ENCODE assay signal across 18 cellular contexts in genomic region chr1:63663301-63663700, GRCh38.
DNase-seq lines count a peak whose midpoint lies in the region; ATAC-seq, FAIRE-seq and TF ChIP-seq lines count a peak whose summit lies in the region.
"Had no signal": no experiment of that assay in that cellular context is flagged by ENCODE, and none has a peak within 500 bp of the region (broad histone marks: within the 10 kb centered on the region; RNA-seq: fewer than 3 reads in every experiment).

No MANE protein-coding gene starts in this region.

- no peaks in the 10 kb centered on the region for H4K20me1 ChIP-seq in SK-N-SH (ENCODE audit: insufficient read depth)

- no peaks in the 10 kb centered on the region for H3F3A ChIP-seq in SK-N-SH (replicated peaks; ENCODE audit: insufficient read depth)

- H3K4me3 ChIP-seq in SK-N-SH (ENCODE audit: low read depth in 2 of 2, low read length in 1 of 2) (no peak overlapping the region), RWPE2 (ENCODE audit: severe bottlenecking) (no peak overlapping the region), fibroblast of the aortic adventitia (ENCODE audit: low read depth, low read length) (no peak overlapping the region)
- H3K4me3 ChIP-seq: left ventricle myocardium inferior, right lobe of liver, stomach had no signal

- no peak for TF ChIP-seq RAD21 in SK-N-SH (IDR thresholded peaks at IDR 0.05; ENCODE audit: low read length)

- no peaks in the 10 kb centered on the region for H3K9me2 ChIP-seq in SK-N-SH

- H3K27me3 ChIP-seq in SK-N-SH (ENCODE audit: insufficient read depth) = no peaks in the 10 kb centered on the region
- no peaks in the 10 kb centered on the region for H3K27me3 ChIP-seq in RWPE2 (ENCODE audit: insufficient read depth, poor library complexity, severe bottlenecking)
- H3K27me3 ChIP-seq: right lobe of liver, stomach had no signal

- CTCF ChIA-PET in SK-N-SH (lab: Yijun Ruan, JAX) = interaction anchor here (1.0 to 1.5 kb wide), 2 partner anchors 12 to 583 kb away, joined by 3 to 4 read pairs; no protein-coding TSS in a partner anchor

- POLR2A ChIA-PET in SK-N-SH (lab: Yijun Ruan, JAX) = no interaction called here

- 70% methylated on average over 3 of the region's 3 CpGs for WGBS in SK-N-SH (ENCODE audit: low lambda C conversion rate)

- no peak for TF ChIP-seq POLR2A in GM12891 (IDR thresholded peaks at IDR 0.05; ENCODE audit: low read depth, low read length)

- H3K79me2 ChIP-seq in SK-N-SH (ENCODE audit: insufficient read depth) = no peaks in the 10 kb centered on the region

- H3K4me2 ChIP-seq in SK-N-SH = peak overlapping the region; percentile 42; the same call in 1 of the 2 replicates

- no peak overlapping the region for H3K9ac ChIP-seq in SK-N-SH

- H3K4me1 ChIP-seq in SK-N-SH (ENCODE audit: control insufficient read depth in 1 of 2, insufficient read depth in 2 of 2, low read depth in 1 of 2, low read length in 1 of 2) (peaks cover 0 to 19% of the 10 kb centered on the region in 2 experiments; a peak in 2 of 4 replicates), RWPE2 (ENCODE audit: insufficient read depth, poor library complexity, severe bottlenecking) (peaks cover 35% of the 10 kb centered on the region)
- H3K4me1 ChIP-seq: right lobe of liver had no signal

- H3K36me3 ChIP-seq in SK-N-SH (replicated peaks in 1 of 2; ENCODE audit: control insufficient read depth in 1 of 2, insufficient read depth in 2 of 2, low read length in 1 of 2) = peaks cover 0 to 3% of the 10 kb centered on the region in 2 experiments
- H3K36me3 ChIP-seq in RWPE2 (ENCODE audit: low read depth) = no peaks in the 10 kb centered on the region

- no peak overlapping the region for H2AFZ ChIP-seq in SK-N-SH (ENCODE audit: low read depth)

- no peak for TF ChIP-seq EP300 in SK-N-SH (IDR thresholded peaks at IDR 0.05; ENCODE audit: borderline replicate concordance in 1 of 2, low read depth in 1 of 2, low read length in 1 of 2)

- no peak for FAIRE-seq in urothelium cell line (lab: Jason Lieb, UNC)
- FAIRE-seq in GM12891 (lab: Jason Lieb, UNC) = no peak

- ATAC-seq in SK-N-SH treated with all-trans-retinoic acid at 6 μM for 48 hours (no peak; the same call in 2 of the 3 replicates), RWPE2 (ENCODE audit: low read depth) (peak; percentile 33)
- ATAC-seq: naive thymus-derived CD8-positive, alpha-beta T cell had no signal

- H3K27ac ChIP-seq in SK-N-SH (ENCODE audit: low read depth in 2 of 2, low read length in 1 of 2) (no peak overlapping the region; a peak in 1 of 4 replicates), RWPE2 (ENCODE audit: poor library complexity, severe bottlenecking) (peak overlapping the region; percentile 99)
- H3K27ac ChIP-seq: 22Rv1, right lobe of liver had no signal

- TF ChIP-seq CTCF in SK-N-SH (IDR thresholded peaks at IDR 0.05) (no peak), RWPE2 (IDR thresholded peaks at IDR 0.05; ENCODE audit: poor library complexity, severe bottlenecking) (no peak), fibroblast of the aortic adventitia (IDR thresholded peaks at IDR 0.05; ENCODE audit: insufficient read depth, low read length) (no peak)

- H3K9me3 ChIP-seq in SK-N-SH (no peaks in the 10 kb centered on the region), RWPE2 (ENCODE audit: severe bottlenecking) (no peaks in the 10 kb centered on the region)
- H3K9me3 ChIP-seq: right lobe of liver had no signal

- DNase-seq in SK-N-SH (no peak), RWPE2 (ENCODE audit: low spot score) (no peak), fibroblast of the aortic adventitia (ENCODE audit: low read depth) (peak; percentile 53), urothelium cell line (ENCODE audit: low spot score) (peak; percentile 29), NOMO-1 treated with DMSO at 0.1 percent for 48 hours (lab: John Stamatoyannopoulos, UW; ENCODE audit: unreplicated experiment) (no peak), GM12891 (ENCODE audit: insufficient read length, low spot score) (no peak)
- no peak for DNase-seq in stimulated activated CD8-positive, alpha-beta memory T cell treated with anti-CD3 and anti-CD28 coated beads, Interleukin-4, amount 100 ng/mL, for 48 hours
- DNase-seq: activated CD4-positive, alpha-beta T cell treated with anti-CD3 and anti-CD28 coated beads, Interleukin-2, amount 50 U/mL, for 48 hours; activated effector memory CD4-positive, alpha-beta T cell treated with Interleukin-2 at 50 U/mL for 16 hours; caudate nucleus; left ventricle myocardium inferior; naive thymus-derived CD8-positive, alpha-beta T cell; NCI-H1436; NCI-H524; right lobe of liver; stomach had no signal

TF ChIP-seq in SK-N-SH, 30 proteins besides CTCF, POLR2A, EP300 and RAD21:
- TF ChIP-seq CHD2 (IDR thresholded peaks at IDR 0.05; ENCODE audit: low read length, partially characterized antibody) = no peak
- no peak for TF ChIP-seq EZH2phosphoT487 (IDR thresholded peaks at IDR 0.05; ENCODE audit: borderline replicate concordance, low read depth)
- TF ChIP-seq NRF1 (IDR thresholded peaks at IDR 0.05; ENCODE audit: low read depth, low read length) = no peak
- TF ChIP-seq, protein P1, sequence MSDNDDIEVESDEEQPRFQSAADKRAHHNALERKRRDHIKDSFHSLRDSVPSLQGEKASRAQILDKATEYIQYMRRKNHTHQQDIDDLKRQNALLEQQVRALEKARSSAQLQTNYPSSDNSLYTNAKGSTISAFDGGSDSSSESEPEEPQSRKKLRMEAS (IDR thresholded peaks at IDR 0.05; ENCODE audit: low read depth) = no peak
- TF ChIP-seq GABPA (IDR thresholded peaks at IDR 0.05; ENCODE audit: low read depth) = no peak
- no peak for TF ChIP-seq POLR2AphosphoS5 (IDR thresholded peaks at IDR 0.05; ENCODE audit: low read depth, low read length)
- no peak for TF ChIP-seq FOXJ3 (CRISPR knock-in tag; IDR thresholded peaks at IDR 0.05)
- no peak for TF ChIP-seq SIN3A (IDR thresholded peaks at IDR 0.05; ENCODE audit: borderline replicate concordance, low read depth, low read length)
- TF ChIP-seq, protein P2, sequence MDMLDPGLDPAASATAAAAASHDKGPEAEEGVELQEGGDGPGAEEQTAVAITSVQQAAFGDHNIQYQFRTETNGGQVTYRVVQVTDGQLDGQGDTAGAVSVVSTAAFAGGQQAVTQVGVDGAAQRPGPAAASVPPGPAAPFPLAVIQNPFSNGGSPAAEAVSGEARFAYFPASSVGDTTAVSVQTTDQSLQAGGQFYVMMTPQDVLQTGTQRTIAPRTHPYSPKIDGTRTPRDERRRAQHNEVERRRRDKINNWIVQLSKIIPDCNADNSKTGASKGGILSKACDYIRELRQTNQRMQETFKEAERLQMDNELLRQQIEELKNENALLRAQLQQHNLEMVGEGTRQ (IDR thresholded peaks at IDR 0.05; ENCODE audit: borderline replicate concordance, low read depth, low read length) = no peak

TF ChIP-seq in SK-N-SH treated with all-trans-retinoic acid at 6 μM for 48 hours, 23 proteins besides CTCF, POLR2A, EP300 and RAD21 (continues in another document):
- no peak for TF ChIP-seq ZNF8 (CRISPR knock-in tag; IDR thresholded peaks at IDR 0.05)
- TF ChIP-seq CREB5 (CRISPR knock-in tag; IDR thresholded peaks at IDR 0.05; ENCODE audit: low read depth) = no peak
- no peak for TF ChIP-seq RARB (CRISPR knock-in tag; IDR thresholded peaks at IDR 0.05)

TF ChIP-seq in GM12891, 5 proteins besides CTCF, POLR2A, EP300 and RAD21:
- no peak for TF ChIP-seq PAX5 (IDR thresholded peaks at IDR 0.05; ENCODE audit: insufficient read depth, low read length, severe bottlenecking)

Comparison
In these comparisons a context has a peak if more than half of its experiments do, and no peak if none do; other contexts are left out.
1. DNase-seq: peak in fibroblast of the aortic adventitia (single experiment) and urothelium cell line (single experiment); none in SK-N-SH (single experiment), RWPE2 (single experiment), NOMO-1 treated with DMSO at 0.1 percent for 48 hours (single experiment), stimulated activated CD8-positive, alpha-beta memory T cell treated with anti-CD3 and anti-CD28 coated beads, Interleukin-4, amount 100 ng/mL, for 48 hours (single experiment) and GM12891 (single experiment).